ENCODE assay signal across 9 cellular contexts in genomic region chr10:46555713-46556514, GRCh38. TPM values are rescaled to one million over a fixed set of nuclear protein-coding genes. Genes with fewer than 3 reads are reported as not detected.
DNase-seq lines count a peak whose midpoint lies in the region; ATAC-seq and TF ChIP-seq lines count a peak whose summit lies in the region.
"Had no signal": no experiment of that assay in that cellular context is flagged by ENCODE, and none has a peak within 500 bp of the region (broad histone marks: within the 10 kb centered on the region; RNA-seq: fewer than 3 reads in every experiment).

No MANE protein-coding gene starts in this region.

- no peaks in the 10 kb centered on the region for H3K9me3 ChIP-seq in PC-9 (ENCODE audit: insufficient read depth, low read depth)
- H3K9me3 ChIP-seq in esophagus (ENCODE audit: control insufficient read depth in 2 of 2, insufficient read depth in 1 of 2, low read depth in 1 of 2, low read length in 1 of 2) = no peaks in the 10 kb centered on the region

- no TSS peak for BruUV-seq in PC-9 (replicated peaks; lab: Mats Ljungman, UMichigan)

- no peaks in the 10 kb centered on the region for H3K9me2 ChIP-seq in PC-9 (ENCODE audit: insufficient read depth)

- peak overlapping the region; percentile 56 for H2AFZ ChIP-seq in PC-9

- ATAC-seq in naive thymus-derived CD8-positive, alpha-beta T cell = peak in 1 of 2 donors; percentile 7
- ATAC-seq in HG03039 (IDR thresholded peaks at IDR 0.05; ENCODE audit: unreplicated experiment) = no peak
- ATAC-seq in HG03342 (IDR thresholded peaks at IDR 0.05; ENCODE audit: unreplicated experiment) = no peak

- H3K27ac Mint-ChIP-seq in naive thymus-derived CD8-positive, alpha-beta T cell = no peak overlapping the region

- H3K79me2 ChIP-seq in PC-9 (ENCODE audit: low read depth) = no peaks in the 10 kb centered on the region

- POLR2A ChIA-PET in PC-9 (lab: Charles Lee; ENCODE audit: unreplicated experiment) = interaction anchor here (0.6 to 0.7 kb wide), 2 partner anchors 32 to 437 kb away, joined by 3 to 4 read pairs; no protein-coding TSS in a partner anchor
- POLR2A ChIA-PET in naive thymus-derived CD8-positive, alpha-beta T cell (lab: Charles Lee) = no interaction called here

- H3K4me1 Mint-ChIP-seq in naive thymus-derived CD8-positive, alpha-beta T cell = peaks cover 9 to 20% (median 11%) of the 10 kb centered on the region in 4 donors

- peak overlapping the region; percentile 62 for H3K4me2 ChIP-seq in PC-9

- peak overlapping the region in 7 of 10 donors; percentile 34 to 60 (median 53) for H3K4me3 Mint-ChIP-seq in naive thymus-derived CD8-positive, alpha-beta T cell

- peaks cover 0 to 12% (median 6%) of the 10 kb centered on the region in 5 donors for H3K27me3 Mint-ChIP-seq in naive thymus-derived CD8-positive, alpha-beta T cell

- CTCF ChIA-PET in PC-9 (lab: Charles Lee) = interaction anchor here (1.8 kb wide), 1 partner anchor 11 kb away, joined by 6 read pairs; no protein-coding TSS in a partner anchor

- H3K4me3 ChIP-seq in PC-9 (peak overlapping the region; percentile 44; the same call in 1 of the 2 replicates), esophagus (ENCODE audit: low read depth in 1 of 2, low read length in 2 of 2) (peak overlapping the region; percentile 60 to 65)

- no peak overlapping the region for H3K27ac ChIP-seq in PC-9
- H3K27ac ChIP-seq in esophagus (ENCODE audit: low read depth in 2 of 2, low read length in 1 of 2) = no peak overlapping the region

- no peak for TF ChIP-seq CTCF in PC-9 (conservative IDR thresholded peaks at IDR 0.05)

- no peaks in the 10 kb centered on the region for H3F3A ChIP-seq in PC-9 (ENCODE audit: insufficient read depth, low read depth)

- peaks cover 6% of the 10 kb centered on the region; the same call in 1 of the 2 replicates for H3K4me1 ChIP-seq in PC-9 (replicated peaks; ENCODE audit: insufficient read depth)
- peaks cover 5 to 17% of the 10 kb centered on the region in 2 donors for H3K4me1 ChIP-seq in esophagus (ENCODE audit: control insufficient read depth in 2 of 2, insufficient read depth in 2 of 2, low read length in 1 of 2)

- 19 to 21% methylated on average over 47 of the region's 47 CpGs for WGBS in esophagus, 2 donors

- no peaks in the 10 kb centered on the region for H3K27me3 ChIP-seq in PC-9 (ENCODE audit: insufficient read depth, low read depth)
- peaks cover 0 to 7% of the 10 kb centered on the region in 2 donors for H3K27me3 ChIP-seq in esophagus (ENCODE audit: control insufficient read depth in 1 of 2, insufficient read depth in 2 of 2, low read length in 2 of 2)

- peak; percentile 39 for DNase-seq in 8988T
- DNase-seq in PC-9 = peak; percentile 31 to 65
- peak in 4 of 10 donors; percentile 0 to 64 (median 16) for DNase-seq in naive thymus-derived CD8-positive, alpha-beta T cell
- no peak for DNase-seq in NCI-H128 (lab: John Stamatoyannopoulos, UW; ENCODE audit: unreplicated experiment)
- DNase-seq in NCI-H1105 treated with DMSO at 0.1 percent for 48 hours (lab: John Stamatoyannopoulos, UW) = no peak
- DNase-seq: stimulated activated CD4-positive, alpha-beta T cell treated with anti-CD3 and anti-CD28 coated beads, Interleukin-2, amount 100 ng/mL, for 48 hours had no signal

- no peaks in the 10 kb centered on the region for H3K36me3 ChIP-seq in PC-9 (ENCODE audit: low read depth)
- H3K36me3 ChIP-seq in esophagus (ENCODE audit: control insufficient read depth in 2 of 2, insufficient read depth in 2 of 2, low read length in 1 of 2) = peaks cover 0 to 2% of the 10 kb centered on the region in 2 donors

- intact Hi-C loops in PC-9 (cut with micrococcal nuclease; ENCODE audit: unreplicated experiment) = loop anchor here (1.0 kb wide), 1 partner anchor 10 kb away; no protein-coding TSS in a partner anchor

- peaks cover 0 to 2% (median 0%) of the 10 kb centered on the region in 3 donors for H3K36me3 Mint-ChIP-seq in naive thymus-derived CD8-positive, alpha-beta T cell

- H4K20me1 ChIP-seq in PC-9 (ENCODE audit: insufficient read depth) = no peaks in the 10 kb centered on the region

- peaks cover 0 to 2% (median 0%) of the 10 kb centered on the region in 9 donors for H3K9me3 Mint-ChIP-seq in naive thymus-derived CD8-positive, alpha-beta T cell

RNA-seq across cellular contexts. Expression of gene GPRIN2, which starts 0.5 kb away (rescaled TPM):
- total RNA-seq in PC-9 (2021) = 33.1 and 53.6 TPM in 2 replicates
- 1 to 10 TPM; 3.1 to 6.2 TPM for polyA plus RNA-seq in esophagus
- total RNA-seq in naive thymus-derived CD8-positive, alpha-beta T cell = not detected
- not detected for polyA plus RNA-seq in naive thymus-derived CD8-positive, alpha-beta T cell

RNA-seq across cellular contexts. Expression of gene SYT15, which starts 23.0 kb away (rescaled TPM):
- 1.9 and 3.3 TPM in 2 replicates for total RNA-seq in PC-9 (2021)
- polyA plus RNA-seq in esophagus = 1 to 10 TPM; 1.2 to 2.1 TPM
- total RNA-seq in naive thymus-derived CD8-positive, alpha-beta T cell = 1 to 10 TPM; 1.6 to 1.9 TPM
- polyA plus RNA-seq in naive thymus-derived CD8-positive, alpha-beta T cell = under 1 TPM; 0.08 to 0.13 (median 0.12) TPM

Comparison
In these comparisons a context has a peak if more than half of its experiments do, and no peak if none do; other contexts are left out.
1. DNase-seq: peak in 8988T (single experiment) and PC-9 (2 of 2); none in NCI-H128 (single experiment) and NCI-H1105 treated with DMSO at 0.1 percent for 48 hours (single experiment).
2. RNA of gene GPRIN2, which starts 0.5 kb away (total RNA-seq): 33.1 to 53.6 TPM in PC-9; not detected in naive thymus-derived CD8-positive, alpha-beta T cell; every median in the first group is over 10 times any median in the second.